Comparison of ENCODE assay signal across 35 cellular contexts in genomic region chr13:40261947-40262346, GRCh38.
A peak's percentile ranks its signal among the peaks of the same experiment; 100 is the strongest.
DNase-seq lines count a peak whose midpoint lies in the region; ATAC-seq, FAIRE-seq and TF ChIP-seq lines count a peak whose summit lies in the region.
"Had no signal": no experiment of that assay in that cellular context is flagged by ENCODE, and none has a peak within 500 bp of the region (broad histone marks: within the 10 kb centered on the region; RNA-seq: fewer than 3 reads in every experiment).

No MANE protein-coding gene starts in this region.

- DNase-seq in MCF 10A (ENCODE audit: unreplicated experiment) (no peak), breast epithelium (ENCODE audit: low spot score in 2 of 2) (no peak), HepG2 (ENCODE audit: low spot score) (no peak), right lobe of liver (no peak), K562 (ENCODE audit: extremely low read depth in 1 of 4, low spot score in 3 of 4) (no peak), NCI-H446 (lab: John Stamatoyannopoulos, UW) (no peak)
- DNase-seq: 8988T; ACHN; AML-193; BE2C; C1 segment of cervical spinal cord; Caco-2; Calu3; CD4-positive, alpha-beta memory T cell; CD4-positive, alpha-beta T cell; CD4-positive, CD25-positive, alpha-beta regulatory T cell; CD8-positive, alpha-beta memory T cell; CD8-positive, alpha-beta T cell; COR-L47; DMS 273 treated with DMSO at 0.1 percent for 48 hours; DMS153; DMS53; DMS79; DMS79 treated with DMSO at 0.1 percent for 48 hours; DND-41; EL had no signal

- TF ChIP-seq CTCF in MCF 10A (IDR thresholded peaks at IDR 0.05; ENCODE audit: unreplicated experiment) (no peak), breast epithelium (IDR thresholded peaks at IDR 0.05) (no peak), HepG2 (CRISPR knock-in tag; IDR thresholded peaks at IDR 0.05) (no peak), right lobe of liver (IDR thresholded peaks at IDR 0.05) (no peak), K562 (IDR thresholded peaks at IDR 0.05 in 2 of 3, conservative IDR thresholded peaks at IDR 0.05 in 1 of 3; ENCODE audit: insufficient read depth in 2 of 3, low read depth in 1 of 3, low read length in 3 of 3) (no peak)

- TF ChIP-seq EP300 in HepG2 (IDR thresholded peaks at IDR 0.05; ENCODE audit: low read depth in 2 of 2, low read length in 2 of 2) (no peak), HepG2 (CRISPR knock-in tag; IDR thresholded peaks at IDR 0.05; ENCODE audit: borderline replicate concordance) (no peak), K562 (IDR thresholded peaks at IDR 0.05; ENCODE audit: low read length) (no peak)

- FAIRE-seq in HepG2 (lab: Jason Lieb, UNC) (no peak), K562 (lab: Jason Lieb, UNC) (no peak)
- FAIRE-seq: A204.1, A549, D721Med had no signal

- H3K27me3 ChIP-seq in breast epithelium (no peaks in the 10 kb centered on the region), HepG2 (ENCODE audit: control insufficient read depth in 1 of 2, insufficient read depth in 2 of 2, low read length in 2 of 2) (peaks cover 1 to 4% of the 10 kb centered on the region in 2 experiments; a peak in 1 of 5 replicates), right lobe of liver (no peaks in the 10 kb centered on the region), K562 (ENCODE audit: control insufficient read depth in 2 of 2, insufficient read depth in 2 of 2, low read length in 2 of 2) (no peaks in the 10 kb centered on the region)
- H3K27me3 ChIP-seq: BE2C; BLaER1; BLaER1 treated with 17β-estradiol and CSF1 and Interleukin-3, amounts not matched to agents 10 nM and 100 nM had no signal

- in situ Hi-C loops in HepG2 (cut with HindIII; ENCODE audit: extremely low pct_ligation_motif_present, low pct_unique_long_range_greater_than_20kb) (no loop called here), K562 (cut with MboI) (no loop called here)

- POLR2A ChIA-PET in MCF 10A (lab: Yijun Ruan, JAX) = no interaction called here
- POLR2A ChIA-PET in HepG2 (lab: Yijun Ruan, JAX) = no interaction called here
- POLR2A ChIA-PET in K562 (lab: Yijun Ruan, JAX) = no interaction called here

- H3K27ac ChIP-seq in breast epithelium (no peak overlapping the region), HepG2 (ENCODE audit: extremely low read length, insufficient read depth, low read length) (no peak overlapping the region), right lobe of liver (no peak overlapping the region), K562 (ENCODE audit: extremely low read depth, low read depth, low read length) (no peak overlapping the region)
- H3K27ac ChIP-seq: 22Rv1; A549; BLaER1; BLaER1 treated with 17β-estradiol and CSF1 and Interleukin-3, amounts not matched to agents 10 nM and 100 nM; C4-2B had no signal

- peak overlapping the region; percentile 17 for H3K27ac Mint-ChIP-seq in MCF 10A (ENCODE audit: low read depth, unreplicated experiment)
- H3K27ac Mint-ChIP-seq: B cell; CD14-positive monocyte; CD4-positive, alpha-beta T cell; CD8-positive, alpha-beta memory T cell; CD8-positive, alpha-beta T cell had no signal

- H3K9me3 Mint-ChIP-seq in MCF 10A (ENCODE audit: unreplicated experiment) = no peaks in the 10 kb centered on the region
- H3K9me3 Mint-ChIP-seq: CD14-positive monocyte; CD4-positive, alpha-beta memory T cell; CD4-positive, alpha-beta T cell; CD8-positive, alpha-beta T cell had no signal

- no peak overlapping the region for H2AFZ ChIP-seq in HepG2 (ENCODE audit: low read length)
- H2AFZ ChIP-seq in K562 (ENCODE audit: low read depth, low read length) = no peak overlapping the region

- WGBS in HepG2 (ENCODE audit: low lambda C conversion rate) = 98% methylated on average over 2 of the region's 2 CpGs
- WGBS in right lobe of liver (ENCODE audit: insufficient coverage, low coverage, low lambda C conversion rate, missing lambda C conversion rate) = 96% methylated on average over 2 of the region's 2 CpGs
- 0% methylated on average over 2 of the region's 2 CpGs for WGBS in K562 (ENCODE audit: insufficient coverage, low coverage, missing lambda C conversion rate)

- no peak overlapping the region for H3K4me3 Mint-ChIP-seq in MCF 10A (ENCODE audit: unreplicated experiment)
- H3K4me3 Mint-ChIP-seq: B cell; CD14-positive monocyte; CD4-positive, alpha-beta memory T cell; CD4-positive, alpha-beta T cell; CD4-positive, CD25-positive, alpha-beta regulatory T cell; CD8-positive, alpha-beta memory T cell; CD8-positive, alpha-beta T cell had no signal

- H3K9me1 ChIP-seq in K562 (ENCODE audit: control insufficient read depth, insufficient read depth, low read length) = no peaks in the 10 kb centered on the region

- no peaks in the 10 kb centered on the region for H3K36me3 ChIP-seq in breast epithelium
- no peaks in the 10 kb centered on the region for H3K36me3 ChIP-seq in HepG2 (replicated peaks in 1 of 2; ENCODE audit: control insufficient read depth in 1 of 2, insufficient read depth in 2 of 2, low read length in 2 of 2)
- H3K36me3 ChIP-seq in right lobe of liver = no peaks in the 10 kb centered on the region
- H3K36me3 ChIP-seq in K562 (ENCODE audit: control insufficient read depth, insufficient read depth, low read length) = no peaks in the 10 kb centered on the region
- H3K36me3 ChIP-seq: BE2C; BLaER1; BLaER1 treated with 17β-estradiol and CSF1 and Interleukin-3, amounts not matched to agents 10 nM and 100 nM had no signal

- no peaks in the 10 kb centered on the region for H3K4me1 ChIP-seq in breast epithelium
- no peaks in the 10 kb centered on the region for H3K4me1 ChIP-seq in HepG2 (ENCODE audit: insufficient read depth, low read length)
- no peaks in the 10 kb centered on the region for H3K4me1 ChIP-seq in right lobe of liver
- H3K4me1 ChIP-seq in K562 (replicated peaks in 1 of 2; ENCODE audit: control insufficient read depth in 2 of 2, insufficient read depth in 2 of 2, low read length in 2 of 2) = no peaks in the 10 kb centered on the region
- H3K4me1 ChIP-seq: A549; BE2C; BLaER1; BLaER1 treated with 17β-estradiol and CSF1 and Interleukin-3, amounts not matched to agents 10 nM and 100 nM; Caco-2 had no signal

- H3K4me1 Mint-ChIP-seq in MCF 10A (ENCODE audit: insufficient read depth, unreplicated experiment) = peaks cover 10% of the 10 kb centered on the region
- H3K4me1 Mint-ChIP-seq: B cell; CD14-positive monocyte; CD8-positive, alpha-beta memory T cell had no signal

- H3K36me3 Mint-ChIP-seq in MCF 10A (ENCODE audit: insufficient read depth, unreplicated experiment) = no peaks in the 10 kb centered on the region
- H3K36me3 Mint-ChIP-seq: CD14-positive monocyte; CD4-positive, alpha-beta memory T cell; CD4-positive, CD25-positive, alpha-beta regulatory T cell; CD8-positive, alpha-beta memory T cell; CD8-positive, alpha-beta T cell had no signal

- H3K4me3 ChIP-seq in breast epithelium = no peak overlapping the region
- H3K4me3 ChIP-seq in HepG2 (replicated peaks in 1 of 3; ENCODE audit: insufficient read depth in 1 of 3, low read depth in 2 of 3, low read length in 3 of 3) = no peak overlapping the region
- H3K4me3 ChIP-seq in right lobe of liver = no peak overlapping the region
- no peak overlapping the region for H3K4me3 ChIP-seq in K562
- H3K4me3 ChIP-seq: A549; BLaER1; BLaER1 treated with 17β-estradiol and CSF1 and Interleukin-3, amounts not matched to agents 10 nM and 100 nM had no signal

- ATAC-seq in HepG2 (no peak), right lobe of liver (no peak), K562 (no peak)
- ATAC-seq: A549; CD8-positive, alpha-beta T cell had no signal

- no peak for TF ChIP-seq RAD21 in HepG2 (CRISPR knock-in tag; IDR thresholded peaks at IDR 0.05)
- no peak for TF ChIP-seq RAD21 in K562 (CRISPR knock-in tag; conservative IDR thresholded peaks at IDR 0.05 in 1 of 2, IDR thresholded peaks at IDR 0.05 in 1 of 2)

- no peak for TF ChIP-seq POLR2A in breast epithelium (IDR thresholded peaks at IDR 0.05)
- TF ChIP-seq POLR2A in HepG2 (IDR thresholded peaks at IDR 0.05; ENCODE audit: insufficient read depth in 1 of 2, low read depth in 2 of 2, low read length in 2 of 2) = no peak
- TF ChIP-seq POLR2A in right lobe of liver (IDR thresholded peaks at IDR 0.05) = no peak
- no peak for TF ChIP-seq POLR2A in K562 (conservative IDR thresholded peaks at IDR 0.05)

- no peak overlapping the region for H3K9ac ChIP-seq in HepG2 (ENCODE audit: insufficient read depth, low read depth, low read length)
- H3K9ac ChIP-seq in K562 (ENCODE audit: insufficient read depth in 1 of 2, low read depth in 2 of 2, low read length in 2 of 2) = no peak overlapping the region
- H3K9ac ChIP-seq: BLaER1; BLaER1 treated with 17β-estradiol and CSF1 and Interleukin-3, amounts not matched to agents 10 nM and 100 nM had no signal

- BruUV-seq in MCF 10A (replicated peaks; lab: Mats Ljungman, UMichigan) (no TSS peak), HepG2 (replicated peaks; lab: Mats Ljungman, UMichigan) (no TSS peak), K562 (replicated peaks; lab: Mats Ljungman, UMichigan) (no TSS peak)

- H3K79me2 ChIP-seq in HepG2 (ENCODE audit: insufficient read depth, low read length) (no peaks in the 10 kb centered on the region), K562 (ENCODE audit: control insufficient read depth, insufficient read depth, low read length) (no peaks in the 10 kb centered on the region)

- intact Hi-C loops in MCF 10A (cut with micrococcal nuclease) (no loop called here), breast epithelium (cut with DNase I; ENCODE audit: low total_unique reads) (no loop called here), HepG2 (cut with micrococcal nuclease; ENCODE audit: unreplicated experiment) (no loop called here), right lobe of liver (cut with DNase I) (no loop called here), K562 (cut with micrococcal nuclease) (no loop called here)

- H3K9me3 ChIP-seq in breast epithelium = no peaks in the 10 kb centered on the region
- H3K9me3 ChIP-seq in HepG2 (ENCODE audit: low read length) = no peaks in the 10 kb centered on the region
- H3K9me3 ChIP-seq in right lobe of liver = no peaks in the 10 kb centered on the region
- H3K9me3 ChIP-seq in K562 (replicated peaks; ENCODE audit: control insufficient read depth, insufficient read depth, low read depth, low read length) = no peaks in the 10 kb centered on the region
- H3K9me3 ChIP-seq: A549, BE2C, BLaER1, Caco-2 had no signal

- H3K27me3 Mint-ChIP-seq in MCF 10A (ENCODE audit: insufficient read depth, unreplicated experiment) = no peaks in the 10 kb centered on the region
- H3K27me3 Mint-ChIP-seq: CD4-positive, alpha-beta memory T cell; CD4-positive, alpha-beta T cell; CD8-positive, alpha-beta memory T cell had no signal

- H4K20me1 ChIP-seq in HepG2 (ENCODE audit: insufficient read depth, low read length) = no peaks in the 10 kb centered on the region
- no peaks in the 10 kb centered on the region for H4K20me1 ChIP-seq in K562 (replicated peaks; ENCODE audit: control insufficient read depth, insufficient read depth, low read length)
- H4K20me1 ChIP-seq: BLaER1; BLaER1 treated with 17β-estradiol and CSF1 and Interleukin-3, amounts not matched to agents 10 nM and 100 nM had no signal

- CTCF ChIA-PET in MCF 10A (lab: Yijun Ruan, JAX) = no interaction called here
- CTCF ChIA-PET in HepG2 (lab: Yijun Ruan, JAX; ENCODE audit: low intra/inter-chr PET ratio, low total read pairs) = no interaction called here
- CTCF ChIA-PET in K562 (lab: Yijun Ruan, JAX; ENCODE audit: low intra/inter-chr PET ratio) = no interaction called here

- H3K4me2 ChIP-seq in HepG2 (ENCODE audit: low read depth, low read length) (no peak overlapping the region), K562 (ENCODE audit: insufficient read depth, low read length) (no peak overlapping the region)
- H3K4me2 ChIP-seq: A549; BLaER1; BLaER1 treated with 17β-estradiol and CSF1 and Interleukin-3, amounts not matched to agents 10 nM and 100 nM had no signal
